ENCODE assay signal across 30 cellular contexts in genomic region chr18:74834424-74835309, GRCh38.
DNase-seq lines count a peak whose midpoint lies in the region; ATAC-seq, FAIRE-seq and TF ChIP-seq lines count a peak whose summit lies in the region.
"Had no signal": no experiment of that assay in that cellular context is flagged by ENCODE, and none has a peak within 500 bp of the region (broad histone marks: within the 10 kb centered on the region; RNA-seq: fewer than 3 reads in every experiment).

No MANE protein-coding gene starts in this region.

- DNase-seq in H1 (ENCODE audit: low read depth in 1 of 2, low spot score in 2 of 2), result no peak
- peak; percentile 25 for DNase-seq in HepG2 (ENCODE audit: low spot score)
- no peak for DNase-seq in H4 (ENCODE audit: low spot score)
- DNase-seq in T-helper 1 cell, result no peak
- DNase-seq: activated CD4-positive, alpha-beta T cell treated with anti-CD3 and anti-CD28 coated beads, Interleukin-2, amount 10 ng/mL, durations not matched to agents 7 days and 5 days; activated gamma-delta T cell treated with Interleukin-2 at 50 U/mL for 16 hours; activated T-cell treated with anti-CD3 and anti-CD28 coated beads, Interleukin-2, amount 50 U/mL, for 24 hours; adrenal gland; DND-41; effector CD8-positive, alpha-beta T cell; foreskin keratinocyte; GM23248; hippocampal formation; immature natural killer cell; left ventricle myocardium inferior; midbrain; NCI-H1092 treated with DMSO at 0.1 percent for 48 hours; NCI-H187; NCI-H2171 treated with DMSO at 0.1 percent for 48 hours; NCI-H510A treated with DMSO at 0.1 percent for 48 hours; pancreas; Right ventricle myocardium superior; stimulated activated CD4-positive, alpha-beta T cell treated with anti-CD3 and anti-CD28 coated beads, Interleukin-4, amount 100 ng/mL, for 1 hour; upper lobe of left lung had no signal

- TF ChIP-seq EP300 in Ishikawa (IDR thresholded peaks at IDR 0.05; ENCODE audit: borderline replicate concordance) (no peak), H1 (IDR thresholded peaks at IDR 0.05; ENCODE audit: borderline replicate concordance in 1 of 2, low read depth in 2 of 2, low read length in 2 of 2) (no peak), HepG2 (IDR thresholded peaks at IDR 0.05; ENCODE audit: low read depth in 2 of 2, low read length in 2 of 2) (no peak), HepG2 (CRISPR knock-in tag; IDR thresholded peaks at IDR 0.05; ENCODE audit: borderline replicate concordance) (no peak)

- H3K36me3 ChIP-seq in H1 (ENCODE audit: control insufficient read depth in 2 of 4, insufficient read depth in 4 of 4, low read length in 3 of 4) (no peaks in the 10 kb centered on the region), HepG2 (replicated peaks in 1 of 2; ENCODE audit: control insufficient read depth in 1 of 2, insufficient read depth in 2 of 2, low read length in 2 of 2) (no peaks in the 10 kb centered on the region)
- H3K36me3 ChIP-seq: adrenal gland, left ventricle myocardium inferior, pancreas, right atrium auricular region, upper lobe of left lung had no signal

- H3K9me3 ChIP-seq in H1 (ENCODE audit: insufficient read depth in 2 of 2, low read depth in 1 of 2, low read length in 1 of 2) (no peaks in the 10 kb centered on the region), HepG2 (ENCODE audit: low read length) (no peaks in the 10 kb centered on the region)
- H3K9me3 ChIP-seq: adrenal gland, left ventricle myocardium inferior, pancreas, right atrium auricular region, upper lobe of left lung had no signal

- no peak overlapping the region for H3K4ac ChIP-seq in H1 (replicated peaks; ENCODE audit: insufficient read length, low read depth, low read length)

- intact Hi-C loops in HepG2 (cut with micrococcal nuclease; ENCODE audit: unreplicated experiment), result no loop called here

- no peak overlapping the region for H2BK12ac ChIP-seq in H1 (ENCODE audit: low read depth, low read length)

- H2AK5ac ChIP-seq in H1 (ENCODE audit: low read depth, low read length), result no peak overlapping the region

- peaks cover 0 to 5% (median 2%) of the 10 kb centered on the region in 4 experiments; a peak in 4 of 7 replicates for H3K4me1 ChIP-seq in H1 (replicated peaks in 1 of 4; ENCODE audit: control insufficient read depth in 3 of 4, insufficient read depth in 4 of 4, low read length in 3 of 4)
- peaks cover 40% of the 10 kb centered on the region for H3K4me1 ChIP-seq in HepG2 (ENCODE audit: insufficient read depth, low read length)
- H3K4me1 ChIP-seq: adrenal gland, pancreas had no signal

- ATAC-seq in HepG2 (peak; percentile 71), HG03442 (IDR thresholded peaks at IDR 0.05; ENCODE audit: unreplicated experiment) (no peak), HG03097 (IDR thresholded peaks at IDR 0.05; ENCODE audit: low FRiP score, unreplicated experiment) (no peak)
- ATAC-seq: foreskin keratinocyte, K562, pancreas had no signal

- in situ Hi-C loops in HepG2 (cut with HindIII; ENCODE audit: extremely low pct_ligation_motif_present, low pct_unique_long_range_greater_than_20kb), result no loop called here

- H3K23ac ChIP-seq in H1 (ENCODE audit: insufficient read length), result no peak overlapping the region

- no peak overlapping the region for H4K91ac ChIP-seq in H1 (replicated peaks; ENCODE audit: insufficient read length, low read length)

- peak; percentile 24 for FAIRE-seq in H1 (lab: Jason Lieb, UNC)
- peak; percentile 64 for FAIRE-seq in HepG2 (lab: Jason Lieb, UNC)
- FAIRE-seq: K562, pancreas had no signal

- H3K27ac ChIP-seq in H1 (ENCODE audit: low read depth, low read length) (no peak overlapping the region), HepG2 (ENCODE audit: extremely low read length, insufficient read depth, low read length) (peak overlapping the region; percentile 26)
- H3K27ac ChIP-seq: adrenal gland, C4-2B, foreskin keratinocyte, GM23248, left ventricle myocardium inferior, pancreas, right atrium auricular region, upper lobe of left lung had no signal

- POLR2A ChIA-PET in H1 (lab: Charles Lee; ENCODE audit: partially characterized antibody) (interaction anchor here (1.0 kb wide), 1 partner anchor 15 kb away, joined by 5 read pairs; no protein-coding TSS in a partner anchor), HepG2 (lab: Yijun Ruan, JAX) (no interaction called here)

- CTCF ChIA-PET in H1 (lab: Charles Lee; ENCODE audit: partially characterized antibody), result interaction anchor here (3.3 kb wide), 1 partner anchor 15 kb away, joined by 17 read pairs; no protein-coding TSS in a partner anchor
- CTCF ChIA-PET in HepG2 (lab: Yijun Ruan, JAX; ENCODE audit: low intra/inter-chr PET ratio, low total read pairs), result no interaction called here

- WGBS in H1 (ENCODE audit: extremely low coverage in 1 of 2, insufficient coverage in 1 of 2, insufficient read length in 1 of 2, insufficient replicate concordance in 2 of 2, low coverage in 1 of 2, low lambda C conversion rate in 2 of 2, missing lambda C conversion rate in 1 of 2), 2 experiments, result 88% methylated on average over 9 of the region's 9 CpGs; no CpG with 5 or more reads in 1 of the 2 experiments
- 55% methylated on average over 9 of the region's 9 CpGs for WGBS in HepG2 (ENCODE audit: low lambda C conversion rate)

- H3K23me2 ChIP-seq in H1 (ENCODE audit: low read depth, low read length), result no peaks in the 10 kb centered on the region; the same call in 1 of the 2 replicates

- H3K4me3 ChIP-seq in H1 (ENCODE audit: extremely low read depth in 1 of 4, insufficient read depth in 2 of 4, low read depth in 3 of 4, low read length in 4 of 4) (no peak overlapping the region), HepG2 (replicated peaks in 1 of 3; ENCODE audit: insufficient read depth in 1 of 3, low read depth in 2 of 3, low read length in 3 of 3) (no peak overlapping the region)
- H3K4me3 ChIP-seq: adrenal gland, GM23248, K562, left ventricle myocardium inferior, pancreas, right atrium auricular region, upper lobe of left lung had no signal

- H3K56ac ChIP-seq in H1 (replicated peaks; ENCODE audit: insufficient read length, low read depth, low read length), result no peak overlapping the region

- H2AFZ ChIP-seq in H1 (ENCODE audit: low read length) (no peak overlapping the region), HepG2 (ENCODE audit: low read length) (no peak overlapping the region)
- H2AFZ ChIP-seq: GM23248 had no signal

- no peak overlapping the region for H4K8ac ChIP-seq in H1 (ENCODE audit: extremely low read depth, insufficient read depth, low read length)

- H3K18ac ChIP-seq in H1 (ENCODE audit: extremely low read depth, low read length), result no peak overlapping the region

- no peaks in the 10 kb centered on the region for H3K79me1 ChIP-seq in H1 (ENCODE audit: low read depth, low read length)

- H4K5ac ChIP-seq in H1 (ENCODE audit: insufficient read length, low read depth, low read length), result no peak overlapping the region

- no peak overlapping the region for H2BK5ac ChIP-seq in H1 (ENCODE audit: low read depth, low read length)

- H3K4me2 ChIP-seq in H1 (ENCODE audit: insufficient read depth in 1 of 2, low read depth in 2 of 2, low read length in 2 of 2), result no peak overlapping the region
- H3K4me2 ChIP-seq in HepG2 (ENCODE audit: low read depth, low read length), result peak overlapping the region; percentile 56

- no peaks in the 10 kb centered on the region for H3K79me2 ChIP-seq in H1 (ENCODE audit: control insufficient read depth in 1 of 2, insufficient read depth in 2 of 2, low read length in 2 of 2)
- no peaks in the 10 kb centered on the region for H3K79me2 ChIP-seq in HepG2 (ENCODE audit: insufficient read depth, low read length)

- H3K9ac ChIP-seq in H1 (replicated peaks in 1 of 4; ENCODE audit: extremely low read depth in 1 of 4, low read depth in 3 of 4, low read length in 3 of 4) (no peak overlapping the region), HepG2 (ENCODE audit: insufficient read depth, low read depth, low read length) (0 out of 2 replicates have a peak overlapping the region, but pooled peaks have one; percentile 24)
- H3K9ac ChIP-seq: GM23248 had no signal

- TF ChIP-seq RAD21 in Ishikawa (IDR thresholded peaks at IDR 0.05; ENCODE audit: low read depth) (no peak), H1 (IDR thresholded peaks at IDR 0.05 in 1 of 2, conservative IDR thresholded peaks at IDR 0.05 in 1 of 2; ENCODE audit: low read depth in 2 of 2, low read length in 2 of 2) (no peak), HepG2 (CRISPR knock-in tag; IDR thresholded peaks at IDR 0.05) (no peak)

- TF ChIP-seq POLR2A in H1 (IDR thresholded peaks at IDR 0.05; ENCODE audit: control extremely low read depth in 1 of 2, low read depth in 2 of 2, low read length in 2 of 2), result no peak
- TF ChIP-seq POLR2A in HepG2 (IDR thresholded peaks at IDR 0.05; ENCODE audit: insufficient read depth in 1 of 2, low read depth in 2 of 2, low read length in 2 of 2), result no peak

- no peak overlapping the region for H2BK15ac ChIP-seq in H1 (ENCODE audit: low read length)

- H2BK20ac ChIP-seq in H1 (ENCODE audit: low read length), result no peak overlapping the region

- TF ChIP-seq CTCF in H1 (IDR thresholded peaks at IDR 0.05; ENCODE audit: control extremely low read depth in 1 of 3, insufficient read depth in 1 of 3, low read depth in 1 of 3, low read length in 3 of 3) (no peak), HepG2 (CRISPR knock-in tag; IDR thresholded peaks at IDR 0.05) (no peak)

- H4K20me1 ChIP-seq in H1 (replicated peaks in 1 of 2; ENCODE audit: control insufficient read depth in 1 of 2, insufficient read depth in 2 of 2, low read length in 2 of 2) (no peaks in the 10 kb centered on the region), HepG2 (ENCODE audit: insufficient read depth, low read length) (no peaks in the 10 kb centered on the region)

- no TSS peak for BruUV-seq in HepG2 (replicated peaks; lab: Mats Ljungman, UMichigan)

- no peaks in the 10 kb centered on the region for H3K27me3 ChIP-seq in H1 (replicated peaks in 1 of 4; ENCODE audit: control insufficient read depth in 3 of 4, extremely low read depth in 1 of 4, insufficient read depth in 3 of 4, low read length in 3 of 4)
- H3K27me3 ChIP-seq in HepG2 (ENCODE audit: control insufficient read depth in 1 of 2, insufficient read depth in 2 of 2, low read length in 2 of 2), result no peaks in the 10 kb centered on the region
- H3K27me3 ChIP-seq: adrenal gland, foreskin keratinocyte, pancreas, right atrium auricular region, upper lobe of left lung had no signal

- no peak overlapping the region for H3K14ac ChIP-seq in H1 (ENCODE audit: insufficient read length)

- no peak overlapping the region for H2BK120ac ChIP-seq in H1 (replicated peaks; ENCODE audit: low read depth, low read length)

TF ChIP-seq in Ishikawa, 13 proteins besides CTCF, POLR2A, EP300 and RAD21:
- TF ChIP-seq YY1 (IDR thresholded peaks at IDR 0.05; ENCODE audit: low read depth), result no peak
- TF ChIP-seq TEAD4 (IDR thresholded peaks at IDR 0.05), result peak; percentile 33; the same call in 1 of the 2 replicates

TF ChIP-seq in HepG2, 621 proteins besides CTCF, POLR2A, EP300 and RAD21 (continues in another document):
- TF ChIP-seq DR1 (CRISPR knock-in tag; IDR thresholded peaks at IDR 0.05), result no peak
- no peak for TF ChIP-seq ZNF546 (CRISPR knock-in tag; conservative IDR thresholded peaks at IDR 0.05)
- peak; percentile 45; the same call in 1 of the 2 replicates for TF ChIP-seq NCOR1 (IDR thresholded peaks at IDR 0.05; ENCODE audit: borderline replicate concordance, low read length)
- no peak for TF ChIP-seq PLRG1 (conservative IDR thresholded peaks at IDR 0.05)
- 0 out of 2 replicates have a peak, but pooled peaks have one; percentile 32 for TF ChIP-seq GATAD2A (CRISPR knock-in tag; IDR thresholded peaks at IDR 0.05)
